ENCODE assay signal across 11 cellular contexts in genomic region chr20:56875052-56875663, GRCh38.
DNase-seq lines count a peak whose midpoint lies in the region; ATAC-seq, FAIRE-seq and TF ChIP-seq lines count a peak whose summit lies in the region.
"Had no signal": no experiment of that assay in that cellular context is flagged by ENCODE, and none has a peak within 500 bp of the region (broad histone marks: within the 10 kb centered on the region; RNA-seq: fewer than 3 reads in every experiment).

No MANE protein-coding gene starts in this region.

- no peaks in the 10 kb centered on the region for H3K36me3 Mint-ChIP-seq in astrocyte (ENCODE audit: low read depth, unreplicated experiment)
- H3K36me3 Mint-ChIP-seq: CD4-positive, alpha-beta memory T cell had no signal

- H3K4me2 ChIP-seq in KMS-11 (no peak overlapping the region), astrocyte (ENCODE audit: low read length) (peak overlapping the region; percentile 25)

- intact Hi-C loops in adrenal gland (cut with DNase I), result no loop called here

- no peak overlapping the region for H3K4me3 Mint-ChIP-seq in astrocyte (ENCODE audit: unreplicated experiment)
- H3K4me3 Mint-ChIP-seq: CD4-positive, alpha-beta memory T cell had no signal

- WGBS in adrenal gland, 4 donors, result 35 to 43% (median 36%) methylated on average over 4 to 6 of the region's 6 CpGs

- peak overlapping the region; percentile 4; the same call in 1 of the 2 replicates for H2AFZ ChIP-seq in KMS-11 (ENCODE audit: low read depth)
- peak overlapping the region; percentile 16 for H2AFZ ChIP-seq in astrocyte (ENCODE audit: low read depth, low read length)

- H3K4me3 ChIP-seq in AG10803 (ENCODE audit: low read length) (no peak overlapping the region), KMS-11 (IDR thresholded peaks at IDR 0.05; ENCODE audit: insufficient read depth, low read depth, low read length) (no peak overlapping the region), astrocyte (ENCODE audit: insufficient read depth, low read depth, low read length) (no peak overlapping the region), adrenal gland (no peak overlapping the region)
- H3K4me3 ChIP-seq: body of pancreas had no signal

- peaks cover 3% of the 10 kb centered on the region for H3K9me3 Mint-ChIP-seq in astrocyte (ENCODE audit: unreplicated experiment)

- H3K4me1 Mint-ChIP-seq in astrocyte (ENCODE audit: low read depth, unreplicated experiment), result no peaks in the 10 kb centered on the region
- H3K4me1 Mint-ChIP-seq: CD4-positive, alpha-beta memory T cell had no signal

- peaks cover 19% of the 10 kb centered on the region for H3K27me3 Mint-ChIP-seq in astrocyte (ENCODE audit: low read depth, unreplicated experiment)

- no peaks in the 10 kb centered on the region for H3K4me1 ChIP-seq in KMS-11 (ENCODE audit: low read depth, poor library complexity, severe bottlenecking)
- peaks cover 2% of the 10 kb centered on the region for H3K4me1 ChIP-seq in astrocyte (ENCODE audit: insufficient read depth, low read length)
- no peaks in the 10 kb centered on the region for H3K4me1 ChIP-seq in adrenal gland (replicated peaks in 1 of 2)
- H3K4me1 ChIP-seq: body of pancreas had no signal

- no peaks in the 10 kb centered on the region for H3K9me3 ChIP-seq in astrocyte (ENCODE audit: insufficient read depth, low read depth, low read length)
- H3K9me3 ChIP-seq in adrenal gland (replicated peaks in 1 of 3), result no peaks in the 10 kb centered on the region
- H3K9me3 ChIP-seq: body of pancreas had no signal

- peak overlapping the region; percentile 63 for H3K27ac Mint-ChIP-seq in astrocyte (ENCODE audit: unreplicated experiment)
- H3K27ac Mint-ChIP-seq: CD4-positive, alpha-beta memory T cell had no signal

- no peak overlapping the region for H3K27ac ChIP-seq in KMS-11
- H3K27ac ChIP-seq in astrocyte (ENCODE audit: low read depth, low read length), result no peak overlapping the region
- H3K27ac ChIP-seq in adrenal gland, result no peak overlapping the region
- H3K27ac ChIP-seq: body of pancreas had no signal

- H3K36me3 ChIP-seq in KMS-11 (ENCODE audit: insufficient read depth) (no peaks in the 10 kb centered on the region), astrocyte (ENCODE audit: insufficient read depth, low read length) (no peaks in the 10 kb centered on the region), adrenal gland (replicated peaks in 1 of 2) (no peaks in the 10 kb centered on the region)

- DNase-seq in AG10803 (ENCODE audit: low read depth), result peak; percentile 67
- peak; percentile 63 for DNase-seq in astrocyte (ENCODE audit: low read depth)
- peak; percentile 98 for DNase-seq in islet precursor cell
- no peak for DNase-seq in adrenal gland
- DNase-seq in NK-92 (lab: John Stamatoyannopoulos, UW; ENCODE audit: unreplicated experiment), result no peak
- DNase-seq: activated CD4-positive, alpha-beta T cell treated with anti-CD3 and anti-CD28 coated beads, Interleukin-2, amount 50 U/mL, for 48 hours; CD4-positive, alpha-beta memory T cell had no signal

- ATAC-seq in GM19351 (IDR thresholded peaks at IDR 0.05; ENCODE audit: unreplicated experiment) (no peak), HG02610 (IDR thresholded peaks at IDR 0.05; ENCODE audit: unreplicated experiment) (no peak)
- ATAC-seq: body of pancreas had no signal

- TF ChIP-seq CTCF in AG10803 (conservative IDR thresholded peaks at IDR 0.05; ENCODE audit: low read length) (no peak), KMS-11 (conservative IDR thresholded peaks at IDR 0.05; ENCODE audit: low read depth, low read length) (no peak), astrocyte (IDR thresholded peaks at IDR 0.05; ENCODE audit: insufficient read depth, low read depth, low read length) (no peak), adrenal gland (IDR thresholded peaks at IDR 0.05) (no peak)

- no peaks in the 10 kb centered on the region for H3K79me2 ChIP-seq in KMS-11 (ENCODE audit: insufficient read depth, low read depth)
- H3K79me2 ChIP-seq in astrocyte (ENCODE audit: insufficient read depth, low read length), result no peaks in the 10 kb centered on the region

- H4K20me1 ChIP-seq in KMS-11 (ENCODE audit: insufficient read depth), result no peaks in the 10 kb centered on the region
- H4K20me1 ChIP-seq in astrocyte (ENCODE audit: insufficient read depth, low read length), result no peaks in the 10 kb centered on the region

- H3K9ac ChIP-seq in KMS-11, result no peak overlapping the region
- H3K9ac ChIP-seq in astrocyte (ENCODE audit: low read length), result no peak overlapping the region

- FAIRE-seq in astrocyte (lab: Jason Lieb, UNC), result peak; percentile 52

- H3K27me3 ChIP-seq in KMS-11 (ENCODE audit: insufficient read depth, low read depth), result no peaks in the 10 kb centered on the region; the same call in 1 of the 2 replicates
- H3K27me3 ChIP-seq in astrocyte (ENCODE audit: insufficient read depth, low read length), result no peaks in the 10 kb centered on the region
- no peaks in the 10 kb centered on the region for H3K27me3 ChIP-seq in adrenal gland
- H3K27me3 ChIP-seq: body of pancreas had no signal

- TF ChIP-seq POLR2A in adrenal gland (IDR thresholded peaks at IDR 0.05), result no peak

Comparison
In these comparisons a context has a peak if more than half of its experiments do, and no peak if none do; other contexts are left out.
1. DNase-seq: peak in AG10803 (single experiment), astrocyte (single experiment) and islet precursor cell (single experiment); none in adrenal gland (0 of 7) and NK-92 (single experiment).